Comparison of ENCODE assay signal across 8 cellular contexts in genomic region chr3:138174421-138175122, GRCh38. TPM values are rescaled to one million over a fixed set of nuclear protein-coding genes. Genes with fewer than 3 reads are reported as not detected.
DNase-seq lines count a peak whose midpoint lies in the region; ATAC-seq, FAIRE-seq and TF ChIP-seq lines count a peak whose summit lies in the region.

TSS of gene DBR1 (minus strand) at chr3:138174921. CDS start at chr3:138174795, 126 bp downstream.

- no peaks in the 10 kb centered on the region for H3K9me3 Mint-ChIP-seq in activated CD4-positive, alpha-beta T cell treated with anti-CD3 and anti-CD28 coated beads for 36 hours (ENCODE audit: low read depth)

- H3K27me3 ChIP-seq in BE2C (no peaks in the 10 kb centered on the region), kidney epithelial cell (ENCODE audit: control insufficient read depth, insufficient read depth, low read length) (no peaks in the 10 kb centered on the region)

- CTCF ChIA-PET in activated CD4-positive, alpha-beta T cell treated with anti-CD3 and anti-CD28 coated beads for 36 hours (lab: Charles Lee): interaction anchor here (0.5 to 5.7 kb wide), 8 partner anchors 10 to 1828 kb away, joined by 3 to 38 read pairs (median 3); partner anchors contain the start of gene ARMC8

- peak within 1 kb of the TSS; percentile 89 for H3K4me3 Mint-ChIP-seq in activated CD4-positive, alpha-beta T cell treated with anti-CD3 and anti-CD28 coated beads for 36 hours

- peak; percentile 70 for FAIRE-seq in colon (lab: Jason Lieb, UNC)

- H3K27me3 Mint-ChIP-seq in activated CD4-positive, alpha-beta T cell treated with anti-CD3 and anti-CD28 coated beads for 36 hours: no peaks in the 10 kb centered on the region

- H3K4me1 ChIP-seq in BE2C: no peaks in the 10 kb centered on the region

- peaks cover 30% of the 10 kb centered on the region for H3K4me1 Mint-ChIP-seq in activated CD4-positive, alpha-beta T cell treated with anti-CD3 and anti-CD28 coated beads for 36 hours

- TF ChIP-seq CTCF in BE2C (IDR thresholded peaks at IDR 0.05; ENCODE audit: low read depth, low read length): no peak
- TF ChIP-seq CTCF in kidney epithelial cell (IDR thresholded peaks at IDR 0.05; ENCODE audit: insufficient read depth, low read length, poor library complexity, severe bottlenecking): no peak

- peak within 1 kb of the TSS; percentile 70 for H3K4me3 ChIP-seq in BE2C (ENCODE audit: low read depth, low read length)
- H3K4me3 ChIP-seq in kidney epithelial cell (ENCODE audit: low read depth, low read length): peak within 1 kb of the TSS; percentile 92

- POLR2A ChIA-PET in activated CD4-positive, alpha-beta T cell treated with anti-CD3 and anti-CD28 coated beads for 36 hours (lab: Charles Lee): interaction anchor here (0.6 to 2.5 kb wide), 4 partner anchors 12 to 1980 kb away, joined by 4 to 25 read pairs (median 6); partner anchors contain the start of genes ARMC8 and STAG1

- ATAC-seq in HG03439 (IDR thresholded peaks at IDR 0.05; ENCODE audit: unreplicated experiment): peak; percentile 86
- peak; percentile 85 for ATAC-seq in activated CD4-positive, alpha-beta T cell treated with anti-CD3 and anti-CD28 coated beads for 36 hours

- peaks cover 24% of the 10 kb centered on the region for H3K36me3 Mint-ChIP-seq in activated CD4-positive, alpha-beta T cell treated with anti-CD3 and anti-CD28 coated beads for 36 hours (ENCODE audit: low read depth)

- peaks cover 22% of the 10 kb centered on the region for H3K36me3 ChIP-seq in BE2C
- no peaks in the 10 kb centered on the region for H3K36me3 ChIP-seq in kidney epithelial cell (ENCODE audit: control insufficient read depth, insufficient read depth, low read length)

- intact Hi-C loops in activated CD4-positive, alpha-beta T cell treated with anti-CD3 and anti-CD28 coated beads for 36 hours (cut with DNase I, micrococcal nuclease): loop anchor here (1.0 to 10.0 kb wide), 8 partner anchors 13 to 1980 kb away; partner anchors contain the start of genes ARMC8 (in 2 of the 2), CEP70 (in 1 of the 2), MSL2 (in 1 of the 2) and NME9 (in 1 of the 2)

- DNase-seq in BE2C (peak; percentile 87), GM19238 (ENCODE audit: insufficient read length, low spot score) (peak; percentile 46), NCI-H510A (lab: John Stamatoyannopoulos, UW) (peak; percentile 58), kidney epithelial cell (ENCODE audit: low read depth) (no peak)
- DNase-seq in activated CD4-positive, alpha-beta T cell treated with anti-CD3 and anti-CD28 coated beads for 36 hours: peak; percentile 85
- DNase-seq in stimulated activated CD4-positive, alpha-beta T cell treated with anti-CD3 and anti-CD28 coated beads, Interleukin-1b, Interleukin-23, amount 100 ng/mL, for 1 hour (ENCODE audit: low read depth in 2 of 2): peak; percentile 25 to 33

- no peaks in the 10 kb centered on the region for H3K9me3 ChIP-seq in BE2C

- H3K27ac Mint-ChIP-seq in activated CD4-positive, alpha-beta T cell treated with anti-CD3 and anti-CD28 coated beads for 36 hours: peak within 1 kb of the TSS; percentile 96

RNA-seq across cellular contexts. Expression of gene DBR1, which starts in this region (rescaled TPM):
- polyA plus RNA-seq in BE2C (2012; ENCODE audit: insufficient read depth, insufficient read length, low read depth): 16.3 TPM
- total RNA-seq in activated CD4-positive, alpha-beta T cell treated with anti-CD3 and anti-CD28 coated beads for 36 hours: 10 to 100 TPM; 16.4 to 22.0 TPM
- 16.7 and 17.2 TPM in 2 replicates for total RNA-seq in kidney epithelial cell
